In genomic region chr7:144516729-144517128, GRCh38 we compare ENCODE assay signal across 18 cellular contexts.
DNase-seq lines count a peak whose midpoint lies in the region; ATAC-seq and TF ChIP-seq lines count a peak whose summit lies in the region.
"Had no signal": no experiment of that assay in that cellular context is flagged by ENCODE, and none has a peak within 500 bp of the region (broad histone marks: within the 10 kb centered on the region; RNA-seq: fewer than 3 reads in every experiment).

No MANE protein-coding gene starts in this region.

- peak overlapping the region in 4 of 8 donors; percentile 8 to 30 (median 27) for H3K4me3 Mint-ChIP-seq in CD4-positive, alpha-beta memory T cell
- H3K4me3 Mint-ChIP-seq in GM23338 (no peak overlapping the region), WTC11 (no peak overlapping the region)
- H3K4me3 Mint-ChIP-seq: CD8-positive, alpha-beta T cell had no signal

- POLR2A ChIA-PET in CD4-positive, alpha-beta memory T cell (lab: Charles Lee; ENCODE audit: partially characterized antibody) = no interaction called here
- POLR2A ChIA-PET in WTC11 (lab: Charles Lee) = no interaction called here

- no peaks in the 10 kb centered on the region for H3K27me3 ChIP-seq in CD4-positive, alpha-beta memory T cell (ENCODE audit: insufficient read depth, low read length)
- H3K27me3 ChIP-seq in GM23338 (ENCODE audit: insufficient read depth) (no peaks in the 10 kb centered on the region), esophagus muscularis mucosa (no peaks in the 10 kb centered on the region)
- H3K27me3 ChIP-seq: BE2C had no signal

- peaks cover 17 to 37% (median 28%) of the 10 kb centered on the region in 4 donors for H3K4me1 Mint-ChIP-seq in CD4-positive, alpha-beta memory T cell
- H3K4me1 Mint-ChIP-seq in GM23338 (peaks cover 15% of the 10 kb centered on the region), WTC11 (peaks cover 19% of the 10 kb centered on the region)

- TF ChIP-seq CTCF in GM23338 (conservative IDR thresholded peaks at IDR 0.05; ENCODE audit: low read depth in 2 of 2) (no peak), WTC11 (IDR thresholded peaks at IDR 0.05) (no peak), esophagus muscularis mucosa (IDR thresholded peaks at IDR 0.05) (no peak)

- in situ Hi-C loops in G401 (cut with HindIII; ENCODE audit: low sequenced_read_pairs) = no loop called here

- no peaks in the 10 kb centered on the region for H3K79me2 ChIP-seq in GM23338 (replicated peaks; ENCODE audit: insufficient read depth)

- intact Hi-C loops in CD4-positive, alpha-beta memory T cell (cut with micrococcal nuclease) = no loop called here
- intact Hi-C loops in esophagus muscularis mucosa (cut with DNase I) = no loop called here

- H3F3A ChIP-seq in GM23338 (replicated peaks; ENCODE audit: low read depth) = no peaks in the 10 kb centered on the region

- H4K20me1 ChIP-seq in GM23338 (replicated peaks; ENCODE audit: insufficient read depth) = no peaks in the 10 kb centered on the region

- peak overlapping the region; percentile 77; the same call in 1 of the 2 replicates for H2AFZ ChIP-seq in GM23338

- DNase-seq in CD4-positive, alpha-beta memory T cell = no peak
- DNase-seq in GM23338 (ENCODE audit: low spot score) (peak; percentile 26), NCI-H2171 (lab: John Stamatoyannopoulos, UW) (peak; percentile 10), WTC11 (ENCODE audit: low spot score) (no peak), esophagus muscularis mucosa (ENCODE audit: extremely low spot score) (no peak), SK-N-DZ (ENCODE audit: low spot score) (no peak), substantia nigra (lab: John Stamatoyannopoulos, UW) (no peak), G401 (ENCODE audit: low spot score) (no peak)
- DNase-seq: BE2C; CD8-positive, alpha-beta T cell; COR-L47; DMS153; DMS79 treated with DMSO at 0.1 percent for 48 hours; EL; GDM1; H7 had no signal

- H3K9me3 ChIP-seq in CD4-positive, alpha-beta memory T cell (ENCODE audit: control insufficient read depth in 1 of 2, low read length in 2 of 2) = no peaks in the 10 kb centered on the region
- H3K9me3 ChIP-seq in esophagus muscularis mucosa = no peaks in the 10 kb centered on the region
- H3K9me3 ChIP-seq: A549, BE2C had no signal

- no peaks in the 10 kb centered on the region for H3K9me3 Mint-ChIP-seq in CD4-positive, alpha-beta memory T cell
- H3K9me3 Mint-ChIP-seq in GM23338 (no peaks in the 10 kb centered on the region), WTC11 (no peaks in the 10 kb centered on the region)
- H3K9me3 Mint-ChIP-seq: CD8-positive, alpha-beta T cell had no signal

- H3K27ac ChIP-seq in CD4-positive, alpha-beta memory T cell (ENCODE audit: low read depth, low read length) = no peak overlapping the region
- H3K27ac ChIP-seq in GM23338 (ENCODE audit: low read depth) (no peak overlapping the region), esophagus muscularis mucosa (replicated peaks in 1 of 4) (no peak overlapping the region), substantia nigra (ENCODE audit: low read depth, low read length, poor library complexity, severe bottlenecking) (no peak overlapping the region)
- H3K27ac ChIP-seq: A549, C4-2B had no signal

- no peaks in the 10 kb centered on the region for H3K9me2 ChIP-seq in GM23338 (ENCODE audit: insufficient read depth)

- no peaks in the 10 kb centered on the region for H3K36me3 ChIP-seq in CD4-positive, alpha-beta memory T cell (ENCODE audit: insufficient read depth, low read length)
- H3K36me3 ChIP-seq in GM23338 (ENCODE audit: insufficient read depth) (no peaks in the 10 kb centered on the region), esophagus muscularis mucosa (no peaks in the 10 kb centered on the region)
- H3K36me3 ChIP-seq: BE2C had no signal

- H3K36me3 Mint-ChIP-seq in CD4-positive, alpha-beta memory T cell = no peaks in the 10 kb centered on the region
- H3K36me3 Mint-ChIP-seq in GM23338 (ENCODE audit: low read depth) (no peaks in the 10 kb centered on the region), WTC11 (no peaks in the 10 kb centered on the region)

- TF ChIP-seq POLR2A in esophagus muscularis mucosa (IDR thresholded peaks at IDR 0.05; ENCODE audit: low read depth) = no peak

- no peak for TF ChIP-seq EP300 in esophagus muscularis mucosa (IDR thresholded peaks at IDR 0.05)

- peaks cover 22% of the 10 kb centered on the region for H3K4me1 ChIP-seq in CD4-positive, alpha-beta memory T cell (ENCODE audit: insufficient read depth, low read length)
- H3K4me1 ChIP-seq in GM23338 (ENCODE audit: insufficient read depth) (no peaks in the 10 kb centered on the region), esophagus muscularis mucosa (peaks cover 0 to 13% (median 10%) of the 10 kb centered on the region in 4 donors)
- H3K4me1 ChIP-seq: A549, BE2C had no signal

- no peak overlapping the region for H3K4me3 ChIP-seq in CD4-positive, alpha-beta memory T cell (ENCODE audit: low read length in 2 of 2)
- H3K4me3 ChIP-seq in GM23338 = no peak overlapping the region
- H3K4me3 ChIP-seq in esophagus muscularis mucosa = no peak overlapping the region
- H3K4me3 ChIP-seq: A549 had no signal

- no peak overlapping the region for H3K4me2 ChIP-seq in GM23338
- H3K4me2 ChIP-seq: A549 had no signal

- CTCF ChIA-PET in CD4-positive, alpha-beta memory T cell (lab: Charles Lee; ENCODE audit: partially characterized antibody) = no interaction called here
- CTCF ChIA-PET in WTC11 (lab: Charles Lee) = no interaction called here

- ATAC-seq in GM23338 (peak; percentile 59), WTC11 (peak; percentile 89)
- ATAC-seq: A549; CD8-positive, alpha-beta T cell had no signal

- H3K27me3 Mint-ChIP-seq in CD4-positive, alpha-beta memory T cell = no peaks in the 10 kb centered on the region
- H3K27me3 Mint-ChIP-seq in GM23338 (ENCODE audit: insufficient read depth, low read depth, poor library complexity) = peaks cover 3% of the 10 kb centered on the region
- no peaks in the 10 kb centered on the region for H3K27me3 Mint-ChIP-seq in WTC11 (ENCODE audit: low read depth)

- peak overlapping the region in 6 of 7 donors; percentile 8 to 43 (median 32) for H3K27ac Mint-ChIP-seq in CD4-positive, alpha-beta memory T cell
- peak overlapping the region; percentile 87 for H3K27ac Mint-ChIP-seq in GM23338
- H3K27ac Mint-ChIP-seq in WTC11 = peak overlapping the region; percentile 67
- H3K27ac Mint-ChIP-seq: CD8-positive, alpha-beta T cell had no signal

- 84% methylated on average over 3 of the region's 3 CpGs for WGBS in esophagus muscularis mucosa

TF ChIP-seq in WTC11, 78 proteins besides CTCF, POLR2A, EP300 and RAD21:
- TF ChIP-seq NFYB (CRISPR knock-in tag; conservative IDR thresholded peaks at IDR 0.05; ENCODE audit: low read depth) (no peak), MAX (CRISPR knock-in tag; IDR thresholded peaks at IDR 0.05) (no peak), E2F4 (CRISPR knock-in tag; IDR thresholded peaks at IDR 0.05; ENCODE audit: borderline replicate concordance, low read depth) (no peak), ZSCAN18 (CRISPR knock-in tag; IDR thresholded peaks at IDR 0.05) (no peak), TCF7 (CRISPR knock-in tag; IDR thresholded peaks at IDR 0.05; ENCODE audit: low read depth) (no peak)

Comparison
In these comparisons a context has a peak if more than half of its experiments do, and no peak if none do; other contexts are left out.
1. DNase-seq: peak in GM23338 (single experiment) and NCI-H2171 (single experiment); none in CD4-positive, alpha-beta memory T cell (0 of 5), WTC11 (single experiment), esophagus muscularis mucosa (single experiment), SK-N-DZ (single experiment), substantia nigra (0 of 49) and G401 (single experiment).
2. H3K27ac Mint-ChIP-seq: peak in every context shown above with its lines; median percentile 87 in GM23338; 67 in WTC11; 32 in CD4-positive, alpha-beta memory T cell.